Comparison of ENCODE assay signal across 11 cellular contexts in the genomic region with DNA sequence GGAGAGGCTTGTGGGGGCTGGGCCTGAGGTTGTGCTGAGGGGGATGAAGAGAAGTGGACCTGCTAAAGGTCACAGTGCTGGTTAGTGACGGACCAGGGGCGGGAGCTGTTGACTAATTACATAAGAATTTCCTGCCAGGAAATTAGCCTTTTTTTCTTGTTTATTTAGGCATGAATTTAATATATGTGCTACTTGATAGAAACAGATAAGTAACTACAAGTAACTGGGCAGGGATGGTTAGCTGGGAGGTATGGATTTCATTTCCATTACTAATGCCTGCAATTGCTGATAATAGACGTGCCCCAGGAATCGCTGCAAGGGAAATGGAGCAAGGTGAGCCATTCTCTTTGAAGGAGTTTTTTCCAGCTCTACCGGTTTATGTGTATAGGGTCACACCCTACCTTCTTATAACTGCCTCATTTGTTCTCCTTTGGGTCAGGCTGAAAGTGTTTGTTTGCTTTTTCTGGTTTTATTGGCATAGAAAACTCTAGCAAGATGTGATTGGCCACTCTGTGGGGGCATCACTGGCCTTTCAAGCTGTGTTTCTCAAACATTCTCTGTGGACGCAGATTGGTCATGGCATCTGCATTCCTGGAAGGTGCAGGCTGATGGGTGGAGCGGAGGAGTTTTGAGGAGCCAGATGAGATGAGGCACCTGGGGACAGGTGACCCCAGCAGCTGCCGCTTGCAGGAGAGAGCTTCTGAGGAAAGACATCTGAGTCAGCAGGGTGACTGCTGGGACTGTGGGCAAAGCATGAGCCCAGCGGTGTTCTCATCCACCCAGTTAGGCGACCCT. TPM values are rescaled to one million over a fixed set of nuclear protein-coding genes. Genes with fewer than 3 reads are reported as not detected.
DNase-seq lines count a peak whose midpoint lies in the region; ATAC-seq and TF ChIP-seq lines count a peak whose summit lies in the region.
"Had no signal": no experiment of that assay in that cellular context is flagged by ENCODE, and none has a peak within 500 bp of the region (broad histone marks: within the 10 kb centered on the region; RNA-seq: fewer than 3 reads in every experiment).

No MANE protein-coding gene starts in this region.

- peaks cover 7% of the 10 kb centered on the region for H3K36me3 Mint-ChIP-seq in chondrocyte (ENCODE audit: low read depth)

- peaks cover 9% of the 10 kb centered on the region for H3K9me3 Mint-ChIP-seq in chondrocyte (ENCODE audit: low read depth)

- peak overlapping the region; percentile 10 for H3K56ac ChIP-seq in mesendoderm (ENCODE audit: low read length)

- H3K23ac ChIP-seq in mesendoderm (ENCODE audit: low read length) = no peak overlapping the region

- intact Hi-C loops in posterior cingulate gyrus (cut with DNase I) = no loop called here

- TF ChIP-seq CTCF in AG10803 (conservative IDR thresholded peaks at IDR 0.05; ENCODE audit: low read length) (no peak), chondrocyte (IDR thresholded peaks at IDR 0.05) (no peak)

- H3K27me3 ChIP-seq in mesendoderm (ENCODE audit: insufficient read depth, low read length, poor library complexity) = no peaks in the 10 kb centered on the region

- ATAC-seq in GM19351 (IDR thresholded peaks at IDR 0.05; ENCODE audit: unreplicated experiment) (no peak), HG02763 (IDR thresholded peaks at IDR 0.05; ENCODE audit: unreplicated experiment) (no peak)

- no peak overlapping the region for H3K9ac ChIP-seq in mesendoderm (ENCODE audit: low read length)
- H3K9ac ChIP-seq: parathyroid adenoma had no signal

- H3K79me1 ChIP-seq in mesendoderm (ENCODE audit: low read length) = no peaks in the 10 kb centered on the region

- no peak overlapping the region for H3K18ac ChIP-seq in mesendoderm (ENCODE audit: low read length)

- no peak; the same call in 1 of the 2 replicates for TF ChIP-seq RAD21 in Ishikawa (IDR thresholded peaks at IDR 0.05; ENCODE audit: low read depth)

- H3K4ac ChIP-seq in mesendoderm (ENCODE audit: low read depth, low read length) = no peak overlapping the region

- H3K27ac ChIP-seq in mesendoderm (ENCODE audit: low read depth, low read length) = peak overlapping the region; percentile 12
- H3K27ac ChIP-seq: parathyroid adenoma had no signal

- H3K4me3 ChIP-seq in AG10803 (ENCODE audit: low read length) (no peak overlapping the region), mesendoderm (ENCODE audit: low read length) (no peak overlapping the region)

- H4K5ac ChIP-seq in mesendoderm (ENCODE audit: low read length) = no peak overlapping the region

- no peak overlapping the region for H2BK15ac ChIP-seq in mesendoderm (replicated peaks; ENCODE audit: low read depth)

- H3K27ac Mint-ChIP-seq in chondrocyte (ENCODE audit: unreplicated experiment) = peak overlapping the region; percentile 88

- no peak overlapping the region for H3K4me3 Mint-ChIP-seq in chondrocyte (ENCODE audit: unreplicated experiment)

- TF ChIP-seq EP300 in Ishikawa (IDR thresholded peaks at IDR 0.05; ENCODE audit: borderline replicate concordance) = peak; percentile 96

- peaks cover 12% of the 10 kb centered on the region for H3K4me1 ChIP-seq in mesendoderm (ENCODE audit: control insufficient read depth, low read depth, low read length)
- H3K4me1 ChIP-seq: parathyroid adenoma had no signal

- no peaks in the 10 kb centered on the region for H3K36me3 ChIP-seq in mesendoderm (ENCODE audit: control insufficient read depth, insufficient read depth, low read length)

- H3K27me3 Mint-ChIP-seq in chondrocyte (ENCODE audit: low read depth) = no peaks in the 10 kb centered on the region

- no peaks in the 10 kb centered on the region for H3K79me2 ChIP-seq in mesendoderm (ENCODE audit: control insufficient read depth, insufficient read depth, low read length)
- H3K79me2 ChIP-seq: parathyroid adenoma had no signal

- H4K8ac ChIP-seq in mesendoderm (ENCODE audit: low read depth, low read length) = no peak overlapping the region

- WGBS in mesendoderm (ENCODE audit: extremely low coverage, insufficient coverage, low lambda C conversion rate) = no CpG with 5 or more reads among the region's 10 CpGs

- no peak overlapping the region for H2AK5ac ChIP-seq in mesendoderm (ENCODE audit: low read length)

- H2BK120ac ChIP-seq in mesendoderm (ENCODE audit: low read depth, low read length) = no peak overlapping the region

- no peak overlapping the region for H2BK5ac ChIP-seq in mesendoderm (ENCODE audit: low read length)

- H3K4me2 ChIP-seq in mesendoderm (ENCODE audit: low read length) = no peak overlapping the region

- peaks cover 56% of the 10 kb centered on the region for H3K4me1 Mint-ChIP-seq in chondrocyte (ENCODE audit: low read depth)

- DNase-seq in AG10803 (ENCODE audit: low read depth) (peak; percentile 62), chondrocyte (ENCODE audit: low spot score) (no peak), mesendoderm (peak; percentile 68), posterior cingulate gyrus (no peak), NCI-H2227 treated with DMSO at 0.1 percent for 48 hours (lab: John Stamatoyannopoulos, UW) (no peak)
- DNase-seq: cortex of kidney, GF-D8 had no signal

TF ChIP-seq in Ishikawa, 13 proteins besides CTCF, POLR2A, EP300 and RAD21:
- TF ChIP-seq TCF12 (IDR thresholded peaks at IDR 0.05; ENCODE audit: low read depth) = peak; percentile 93
- TF ChIP-seq, protein P1, sequence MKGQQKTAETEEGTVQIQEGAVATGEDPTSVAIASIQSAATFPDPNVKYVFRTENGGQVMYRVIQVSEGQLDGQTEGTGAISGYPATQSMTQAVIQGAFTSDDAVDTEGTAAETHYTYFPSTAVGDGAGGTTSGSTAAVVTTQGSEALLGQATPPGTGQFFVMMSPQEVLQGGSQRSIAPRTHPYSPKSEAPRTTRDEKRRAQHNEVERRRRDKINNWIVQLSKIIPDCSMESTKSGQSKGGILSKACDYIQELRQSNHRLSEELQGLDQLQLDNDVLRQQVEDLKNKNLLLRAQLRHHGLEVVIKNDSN (IDR thresholded peaks at IDR 0.05) = no peak; the same call in 1 of the 2 replicates
- TF ChIP-seq, protein P2, sequence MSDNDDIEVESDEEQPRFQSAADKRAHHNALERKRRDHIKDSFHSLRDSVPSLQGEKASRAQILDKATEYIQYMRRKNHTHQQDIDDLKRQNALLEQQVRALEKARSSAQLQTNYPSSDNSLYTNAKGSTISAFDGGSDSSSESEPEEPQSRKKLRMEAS (IDR thresholded peaks at IDR 0.05) = peak; percentile 73
- no peak for TF ChIP-seq EGR1 (IDR thresholded peaks at IDR 0.05)
- no peak for TF ChIP-seq YY1 (IDR thresholded peaks at IDR 0.05; ENCODE audit: low read depth)
- peak; percentile 35; the same call in 1 of the 2 replicates for TF ChIP-seq TAF1 (IDR thresholded peaks at IDR 0.05; ENCODE audit: low read depth)
- TF ChIP-seq, protein P3, sequence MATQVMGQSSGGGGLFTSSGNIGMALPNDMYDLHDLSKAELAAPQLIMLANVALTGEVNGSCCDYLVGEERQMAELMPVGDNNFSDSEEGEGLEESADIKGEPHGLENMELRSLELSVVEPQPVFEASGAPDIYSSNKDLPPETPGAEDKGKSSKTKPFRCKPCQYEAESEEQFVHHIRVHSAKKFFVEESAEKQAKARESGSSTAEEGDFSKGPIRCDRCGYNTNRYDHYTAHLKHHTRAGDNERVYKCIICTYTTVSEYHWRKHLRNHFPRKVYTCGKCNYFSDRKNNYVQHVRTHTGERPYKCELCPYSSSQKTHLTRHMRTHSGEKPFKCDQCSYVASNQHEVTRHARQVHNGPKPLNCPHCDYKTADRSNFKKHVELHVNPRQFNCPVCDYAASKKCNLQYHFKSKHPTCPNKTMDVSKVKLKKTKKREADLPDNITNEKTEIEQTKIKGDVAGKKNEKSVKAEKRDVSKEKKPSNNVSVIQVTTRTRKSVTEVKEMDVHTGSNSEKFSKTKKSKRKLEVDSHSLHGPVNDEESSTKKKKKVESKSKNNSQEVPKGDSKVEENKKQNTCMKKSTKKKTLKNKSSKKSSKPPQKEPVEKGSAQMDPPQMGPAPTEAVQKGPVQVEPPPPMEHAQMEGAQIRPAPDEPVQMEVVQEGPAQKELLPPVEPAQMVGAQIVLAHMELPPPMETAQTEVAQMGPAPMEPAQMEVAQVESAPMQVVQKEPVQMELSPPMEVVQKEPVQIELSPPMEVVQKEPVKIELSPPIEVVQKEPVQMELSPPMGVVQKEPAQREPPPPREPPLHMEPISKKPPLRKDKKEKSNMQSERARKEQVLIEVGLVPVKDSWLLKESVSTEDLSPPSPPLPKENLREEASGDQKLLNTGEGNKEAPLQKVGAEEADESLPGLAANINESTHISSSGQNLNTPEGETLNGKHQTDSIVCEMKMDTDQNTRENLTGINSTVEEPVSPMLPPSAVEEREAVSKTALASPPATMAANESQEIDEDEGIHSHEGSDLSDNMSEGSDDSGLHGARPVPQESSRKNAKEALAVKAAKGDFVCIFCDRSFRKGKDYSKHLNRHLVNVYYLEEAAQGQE (IDR thresholded peaks at IDR 0.05; ENCODE audit: low read depth) = no peak
- peak; percentile 34; the same call in 1 of the 2 replicates for TF ChIP-seq CEBPB (IDR thresholded peaks at IDR 0.05)
- TF ChIP-seq NFIC (IDR thresholded peaks at IDR 0.05) = peak; percentile 79
- peak; percentile 95 for TF ChIP-seq FOXM1 (IDR thresholded peaks at IDR 0.05; ENCODE audit: borderline replicate concordance, low read depth)
- peak; percentile 88 for TF ChIP-seq TEAD4 (IDR thresholded peaks at IDR 0.05)
- no peak for TF ChIP-seq CREB1 (IDR thresholded peaks at IDR 0.05; ENCODE audit: low read depth)
- no peak for TF ChIP-seq ZBTB7A (IDR thresholded peaks at IDR 0.05; ENCODE audit: low read depth)

RNA-seq across cellular contexts. Expression of a gene that starts 19.0 kb away (rescaled TPM):
- 8.1 to 13.1 TPM (median 10.5 TPM) in 3 replicates for total RNA-seq in chondrocyte
- 0.59 TPM for polyA plus RNA-seq in mesendoderm (2013, experiment 1 of 2)
- polyA plus RNA-seq in mesendoderm (2013, experiment 2 of 2) = 0.52 TPM

RNA-seq across cellular contexts. Expression of a gene that starts 59.2 kb away (rescaled TPM):
- 33.6 to 44.0 TPM (median 39.3 TPM) in 3 replicates for total RNA-seq in chondrocyte
- polyA plus RNA-seq in mesendoderm (2013, experiment 1 of 2) = 76.8 TPM
- 77.5 TPM for polyA plus RNA-seq in mesendoderm (2013, experiment 2 of 2)

Comparison
In these comparisons a context has a peak if more than half of its experiments do, and no peak if none do; other contexts are left out.
1. DNase-seq: peak in AG10803 (single experiment) and mesendoderm (single experiment); none in chondrocyte (single experiment), posterior cingulate gyrus (0 of 10) and NCI-H2227 treated with DMSO at 0.1 percent for 48 hours (single experiment).